In the genomic region with DNA sequence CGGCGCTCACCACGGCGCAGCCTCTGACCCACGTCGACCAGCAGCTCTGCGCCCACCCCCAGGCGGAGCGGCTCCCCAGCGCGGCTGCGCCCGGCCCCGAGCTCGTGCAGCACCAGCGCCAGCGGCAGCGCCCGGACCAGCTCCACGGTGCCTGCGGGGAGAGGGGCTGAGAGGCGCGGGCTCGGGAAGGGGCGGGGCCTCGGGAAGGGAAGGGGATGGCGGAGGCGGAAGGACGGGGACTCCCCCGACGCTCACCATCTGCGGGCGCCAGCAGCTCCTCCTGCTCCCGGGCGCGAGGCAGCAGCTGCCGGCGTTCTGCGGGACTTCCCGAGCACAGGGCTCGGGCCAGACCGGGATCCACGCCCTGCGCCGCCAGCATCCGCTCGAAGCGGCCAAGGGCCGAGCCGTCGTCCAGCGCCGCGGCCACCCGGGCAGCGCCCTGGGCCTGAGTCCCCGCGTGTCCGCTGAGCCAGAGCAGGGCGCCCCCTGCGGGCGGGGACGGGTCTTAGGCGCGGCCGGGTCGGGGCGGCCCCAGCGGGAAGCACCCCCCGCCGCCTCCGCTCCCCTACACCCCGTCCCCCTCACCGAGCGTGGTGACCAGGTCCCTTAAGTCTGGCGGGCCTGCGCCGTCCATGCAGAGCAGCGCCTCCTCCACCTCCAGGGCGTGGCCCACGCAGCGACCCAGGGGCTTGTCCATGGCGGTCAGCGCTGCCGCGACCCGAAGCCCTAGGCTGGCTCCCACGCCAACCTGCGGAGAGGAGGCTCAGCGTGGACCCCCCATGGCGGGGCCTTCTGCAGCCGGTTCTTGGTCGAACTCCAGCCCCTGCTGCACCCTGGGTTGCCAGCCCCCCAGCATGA, we compare ENCODE assay signal across 8 cellular contexts. TPM values are rescaled to one million over a fixed set of nuclear protein-coding genes. Genes with fewer than 3 reads are reported as not detected.
A peak's percentile ranks its signal among the peaks of the same experiment; 100 is the strongest.
DNase-seq lines count a peak whose midpoint lies in the region; ATAC-seq and TF ChIP-seq lines count a peak whose summit lies in the region.

No MANE protein-coding gene starts in this region.

- DNase-seq in AG08396 (ENCODE audit: low spot score) (peak; percentile 83), NCI-H510A treated with DMSO at 0.1 percent for 48 hours (lab: John Stamatoyannopoulos, UW) (peak; percentile 38), dermis microvascular lymphatic vessel endothelial cell (ENCODE audit: low read depth in 2 of 2) (peak; percentile 38 to 81), lower leg skin (ENCODE audit: low spot score in 2 of 2) (peak; percentile 72 to 96)
- DNase-seq in activated CD4-positive, alpha-beta T cell treated with anti-CD3 and anti-CD28 coated beads, Interleukin-2, amount 50 U/mL, for 4 hours: peak; percentile 80 to 81
- DNase-seq in stimulated activated CD4-positive, alpha-beta T cell treated with anti-CD3 and anti-CD28 coated beads, TNF-alpha, amount 100 ng/mL, for 24 hours (ENCODE audit: low read depth in 3 of 3): peak; percentile 60 to 91 (median 76)

- intact Hi-C loops in lower leg skin (cut with DNase I; ENCODE audit: low total_unique reads): no loop called here

- TF ChIP-seq CTCF in lower leg skin (IDR thresholded peaks at IDR 0.05): no peak

- 1% methylated on average over 31 to 34 of the region's 93 CpGs for WGBS in lower leg skin, 2 donors

- peak; percentile 23 for ATAC-seq in GM18520 (IDR thresholded peaks at IDR 0.05; ENCODE audit: unreplicated experiment)
- ATAC-seq in HG03060 (IDR thresholded peaks at IDR 0.05; ENCODE audit: low read depth, unreplicated experiment): peak; percentile 12

- H3K4me3 ChIP-seq in lower leg skin (ENCODE audit: low read depth, poor library complexity, severe bottlenecking): peak overlapping the region; percentile 34

- TF ChIP-seq POLR2A in lower leg skin (IDR thresholded peaks at IDR 0.05): no peak

RNA-seq across cellular contexts. Expression of a gene that starts 0.8 kb away (rescaled TPM):
- total RNA-seq in dermis microvascular lymphatic vessel endothelial cell (2.8 and 3.1 TPM in 2 replicates), lower leg skin (1 to 10 TPM; 1.5 to 9.4 (median 4.4) TPM)

RNA-seq across cellular contexts. Expression of a gene that starts 3.6 kb away (rescaled TPM):
- total RNA-seq in dermis microvascular lymphatic vessel endothelial cell (11.9 and 24.9 TPM in 2 replicates), lower leg skin (10 to 100 TPM; 23.6 to 63.3 (median 33.5) TPM)

RNA-seq across cellular contexts. Expression of a gene that starts 18.2 kb away (rescaled TPM):
- total RNA-seq in dermis microvascular lymphatic vessel endothelial cell (22.0 and 22.2 TPM in 2 replicates), lower leg skin (10 to 100 TPM; 40.7 to 54.3 (median 41.5) TPM)

RNA-seq across cellular contexts. Expression of a gene that starts 18.7 kb away (rescaled TPM):
- total RNA-seq in dermis microvascular lymphatic vessel endothelial cell (18.4 and 32.6 TPM in 2 replicates), lower leg skin (10 to 100 TPM; 34.8 to 47.2 (median 38.8) TPM)

RNA-seq across cellular contexts. Expression of a gene that starts 19.5 kb away (rescaled TPM):
- total RNA-seq in dermis microvascular lymphatic vessel endothelial cell: not detected in 2 replicates
- under 1 TPM in 2 of 4 donors, not detected in 2; 0.07 to 0.10 TPM for total RNA-seq in lower leg skin

Comparison
In these comparisons a context has a peak if more than half of its experiments do, and no peak if none do; other contexts are left out.
1. Peak in every context shown above with its lines: DNase-seq, ATAC-seq and H3K4me3 ChIP-seq.